Comparison of ENCODE assay signal across 10 cellular contexts in the genomic region with DNA sequence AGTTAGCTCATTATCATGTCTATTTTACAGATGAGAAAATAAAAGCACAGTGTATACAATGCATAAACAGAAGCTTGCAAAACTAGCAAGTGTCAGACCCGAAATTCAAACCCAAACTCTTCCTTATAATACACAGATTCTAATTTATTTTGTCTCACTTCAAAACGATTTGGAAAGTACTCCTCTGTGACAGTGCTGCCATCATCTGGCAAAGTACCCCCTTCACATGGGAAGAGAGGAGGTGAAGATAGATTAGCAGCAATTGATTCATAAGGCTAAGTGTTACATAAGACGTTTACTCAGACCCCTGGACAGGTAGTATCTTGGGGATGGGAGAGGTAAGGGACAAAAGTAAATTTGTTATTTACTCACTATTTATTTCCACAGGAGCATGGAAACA.
DNase-seq lines count a peak whose midpoint lies in the region; ATAC-seq, FAIRE-seq and TF ChIP-seq lines count a peak whose summit lies in the region.
"Had no signal": no experiment of that assay in that cellular context is flagged by ENCODE, and none has a peak within 500 bp of the region (broad histone marks: within the 10 kb centered on the region; RNA-seq: fewer than 3 reads in every experiment).

No MANE protein-coding gene starts in this region.

- ATAC-seq in GM18907 (IDR thresholded peaks at IDR 0.05; ENCODE audit: unreplicated experiment), result no peak
- ATAC-seq: HCT116 had no signal

- H3K4me1 ChIP-seq in OCI-LY3 (ENCODE audit: low read length), result no peaks in the 10 kb centered on the region

- H3K79me2 ChIP-seq in OCI-LY3 (ENCODE audit: low read length), result no peaks in the 10 kb centered on the region

- H3K4me3 ChIP-seq in AG04450 (ENCODE audit: low read depth, low read length) (no peak overlapping the region), GM12875 (ENCODE audit: low read depth, low read length) (no peak overlapping the region), OCI-LY3 (ENCODE audit: low read length) (no peak overlapping the region), fibroblast of villous mesenchyme (ENCODE audit: low read depth, low read length) (no peak overlapping the region)

- H4K20me1 ChIP-seq in OCI-LY3 (ENCODE audit: insufficient read depth, low read length), result no peaks in the 10 kb centered on the region

- H2AFZ ChIP-seq in OCI-LY3 (ENCODE audit: low read depth, low read length), result no peak overlapping the region

- H3K4me2 ChIP-seq in OCI-LY3 (ENCODE audit: low read length), result no peak overlapping the region

- DNase-seq in AG04450 (ENCODE audit: low read depth, low spot score), result no peak
- DNase-seq in fibroblast of villous mesenchyme (ENCODE audit: low read depth), result peak; percentile 9
- no peak for DNase-seq in GM19239 (ENCODE audit: insufficient read length, low spot score)
- no peak for DNase-seq in T-helper 2 cell
- DNase-seq in dedifferentiated amniotic fluid mesenchymal stem cell (ENCODE audit: extremely low spot score), result no peak
- DNase-seq: NCI-H345 had no signal

- CTCF ChIA-PET in AG04450 (lab: Charles Lee), result no interaction called here

- H3K27me3 ChIP-seq in AG04450 (ENCODE audit: control insufficient read depth, insufficient read depth, low read length), result no peaks in the 10 kb centered on the region
- H3K27me3 ChIP-seq in OCI-LY3 (ENCODE audit: low read depth, low read length), result no peaks in the 10 kb centered on the region

- H3K9me3 ChIP-seq in AG04450 (ENCODE audit: control insufficient read depth, insufficient read depth, low read length) (peaks cover 2% of the 10 kb centered on the region; the same call in 1 of the 2 replicates), OCI-LY3 (ENCODE audit: insufficient read depth, low read length) (no peaks in the 10 kb centered on the region)

- FAIRE-seq in GM19239 (lab: Jason Lieb, UNC), result no peak

- H3K36me3 ChIP-seq in OCI-LY3 (replicated peaks; ENCODE audit: low read depth, low read length), result no peaks in the 10 kb centered on the region

- POLR2A ChIA-PET in AG04450 (lab: Yijun Ruan, JAX), result no interaction called here

- H3K27ac ChIP-seq in AG04450 (ENCODE audit: low read depth, low read length) (no peak overlapping the region), OCI-LY3 (ENCODE audit: low read length) (no peak overlapping the region)

- TF ChIP-seq CTCF in AG04450 (IDR thresholded peaks at IDR 0.05; ENCODE audit: low read depth, low read length) (0 out of 2 replicates have a peak, but pooled peaks have one; percentile 5), GM12875 (IDR thresholded peaks at IDR 0.05; ENCODE audit: borderline replicate concordance, insufficient read depth, low read depth, low read length) (peak; percentile 15; the same call in 1 of the 2 replicates), OCI-LY3 (IDR thresholded peaks at IDR 0.05; ENCODE audit: low read depth, low read length) (peak; percentile 90), fibroblast of villous mesenchyme (IDR thresholded peaks at IDR 0.05; ENCODE audit: insufficient read depth, low read depth, low read length) (peak; percentile 42)

- no peak overlapping the region for H3K9ac ChIP-seq in OCI-LY3 (ENCODE audit: low read length)

Comparison
In these comparisons a context has a peak if more than half of its experiments do, and no peak if none do; other contexts are left out.
1. CTCF ChIP-seq: peak in every context shown above with its lines; median percentile 90 in OCI-LY3; 42 in fibroblast of villous mesenchyme; 15 in GM12875; 5 in AG04450.